In genomic region chr20:49680475-49680874, GRCh38 we compare ENCODE assay signal across 29 cellular contexts. TPM values are rescaled to one million over a fixed set of nuclear protein-coding genes. Genes with fewer than 3 reads are reported as not detected.
DNase-seq lines count a peak whose midpoint lies in the region; ATAC-seq, FAIRE-seq and TF ChIP-seq lines count a peak whose summit lies in the region.
"Had no signal": no experiment of that assay in that cellular context is flagged by ENCODE, and none has a peak within 500 bp of the region (broad histone marks: within the 10 kb centered on the region; RNA-seq: fewer than 3 reads in every experiment).

No MANE protein-coding gene starts in this region.

- peaks cover 72% of the 10 kb centered on the region for H3K4me1 ChIP-seq in KMS-11 (ENCODE audit: low read depth, poor library complexity, severe bottlenecking)
- H3K4me1 ChIP-seq in neutrophil (ENCODE audit: control insufficient read depth in 1 of 2, insufficient read depth in 1 of 2, low read depth in 1 of 2, low read length in 1 of 2) = peaks cover 99 to 100% of the 10 kb centered on the region in 2 experiments
- peaks cover 66% of the 10 kb centered on the region for H3K4me1 ChIP-seq in A673 (ENCODE audit: insufficient read depth, low read length, poor library complexity, severe bottlenecking)
- H3K4me1 ChIP-seq: prostate gland had no signal

- H3K9ac ChIP-seq in KMS-11 = no peak overlapping the region
- H3K9ac ChIP-seq: BLaER1 had no signal

- FAIRE-seq in GM12891 (lab: Jason Lieb, UNC) = no peak

- peak overlapping the region in 1 of 2 donors; percentile 37 for H3K4me3 Mint-ChIP-seq in effector memory CD8-positive, alpha-beta T cell
- H3K4me3 Mint-ChIP-seq in naive thymus-derived CD8-positive, alpha-beta T cell = no peak overlapping the region
- H3K4me3 Mint-ChIP-seq: dendritic cell treated with granulocyte-macrophage colony-stimulating factor and Interleukin-4, amounts not matched to agents 40 ng/mL and 50 ng/mL, for 4 days; stimulated activated naive CD8-positive, alpha-beta T cell treated with anti-CD3 and anti-CD28 coated beads, Interleukin-15, Interleukin-2, amounts not matched to agents 100 ng/mL and 50 ng/mL, for 24 hours had no signal

- H3K9me3 ChIP-seq in neutrophil (no peaks in the 10 kb centered on the region), A673 (ENCODE audit: low read depth, low read length, poor library complexity, severe bottlenecking) (no peaks in the 10 kb centered on the region)
- H3K9me3 ChIP-seq: BLaER1, esophagus muscularis mucosa, prostate gland, thyroid gland had no signal

- H4K20me1 ChIP-seq in KMS-11 (ENCODE audit: insufficient read depth) = peaks cover 18% of the 10 kb centered on the region; the same call in 1 of the 2 replicates

- H3K36me3 ChIP-seq in KMS-11 (ENCODE audit: insufficient read depth) = no peaks in the 10 kb centered on the region
- H3K36me3 ChIP-seq in neutrophil = peaks cover 4% of the 10 kb centered on the region
- no peaks in the 10 kb centered on the region for H3K36me3 ChIP-seq in A673 (ENCODE audit: insufficient read depth, low read length, poor library complexity, severe bottlenecking)
- H3K36me3 ChIP-seq: prostate gland, thyroid gland had no signal

- no TSS peak for BruUV-seq in A673 (replicated peaks; lab: Mats Ljungman, UMichigan)

- peaks cover 64 to 79% of the 10 kb centered on the region in 2 donors for H3K4me1 Mint-ChIP-seq in effector memory CD8-positive, alpha-beta T cell (ENCODE audit: low read depth in 2 of 2)
- H3K4me1 Mint-ChIP-seq in naive thymus-derived CD8-positive, alpha-beta T cell = peaks cover 24 to 71% (median 47%) of the 10 kb centered on the region in 4 donors

- peak; percentile 18 to 31 for DNase-seq in AML-193 (lab: John Stamatoyannopoulos, UW)
- DNase-seq in effector memory CD8-positive, alpha-beta T cell = no peak
- no peak for DNase-seq in GM12891 (ENCODE audit: insufficient read length, low spot score)
- no peak for DNase-seq in sciatic nerve (ENCODE audit: low spot score)
- DNase-seq in A673 (ENCODE audit: low spot score) = no peak
- DNase-seq in naive thymus-derived CD8-positive, alpha-beta T cell = no peak
- DNase-seq: ACHN; activated CD4-positive, alpha-beta T cell treated with anti-CD3 and anti-CD28 coated beads for 1 hour; activated gamma-delta T cell treated with Interleukin-2 at 50 U/mL for 16 hours; caudate nucleus; DMS79 treated with DMSO at 0.1 percent for 48 hours; foreskin melanocyte; HCEC 1CT; left colon; mesendoderm; NCI-H1048; NCI-H187; NCI-H2171 treated with DMSO at 0.1 percent for 48 hours; NCI-H526; nucleus accumbens; thyroid gland had no signal

- H3K27me3 ChIP-seq in KMS-11 (ENCODE audit: insufficient read depth, low read depth) (no peaks in the 10 kb centered on the region; the same call in 1 of the 2 replicates), neutrophil (no peaks in the 10 kb centered on the region), A673 (replicated peaks; ENCODE audit: insufficient read depth, low read depth, low read length, poor library complexity) (no peaks in the 10 kb centered on the region)
- H3K27me3 ChIP-seq: BLaER1, esophagus muscularis mucosa, thyroid gland had no signal

- peaks cover 11% of the 10 kb centered on the region for H3K36me3 Mint-ChIP-seq in effector memory CD8-positive, alpha-beta T cell (ENCODE audit: insufficient read depth)
- peaks cover 0 to 8% (median 1%) of the 10 kb centered on the region in 3 donors for H3K36me3 Mint-ChIP-seq in naive thymus-derived CD8-positive, alpha-beta T cell

- intact Hi-C loops in sciatic nerve (cut with DNase I) = no loop called here
- intact Hi-C loops in A673 (cut with micrococcal nuclease; ENCODE audit: unreplicated experiment) = no loop called here

- no peaks in the 10 kb centered on the region for H3K27me3 Mint-ChIP-seq in effector memory CD8-positive, alpha-beta T cell
- no peaks in the 10 kb centered on the region for H3K27me3 Mint-ChIP-seq in naive thymus-derived CD8-positive, alpha-beta T cell
- H3K27me3 Mint-ChIP-seq: dendritic cell treated with granulocyte-macrophage colony-stimulating factor and Interleukin-4, amounts not matched to agents 40 ng/mL and 50 ng/mL, for 4 days; stimulated activated naive CD8-positive, alpha-beta T cell treated with anti-CD3 and anti-CD28 coated beads, Interleukin-15, Interleukin-2, amounts not matched to agents 100 ng/mL and 50 ng/mL, for 24 hours had no signal

- ATAC-seq in effector memory CD8-positive, alpha-beta T cell (replicated peaks) = no peak
- no peak for ATAC-seq in sciatic nerve
- no peak for ATAC-seq in naive thymus-derived CD8-positive, alpha-beta T cell

- no peak for TF ChIP-seq POLR2A in GM12891 (IDR thresholded peaks at IDR 0.05; ENCODE audit: low read depth, low read length)

- no peak for TF ChIP-seq CTCF in KMS-11 (conservative IDR thresholded peaks at IDR 0.05; ENCODE audit: low read depth, low read length)
- no peak for TF ChIP-seq CTCF in neutrophil (IDR thresholded peaks at IDR 0.05)
- no peak for TF ChIP-seq CTCF in A673 (conservative IDR thresholded peaks at IDR 0.05; ENCODE audit: low read depth, low read length)

- H3K79me2 ChIP-seq in KMS-11 (ENCODE audit: insufficient read depth, low read depth) = peaks cover 10% of the 10 kb centered on the region; the same call in 1 of the 2 replicates

- peak overlapping the region; percentile 93 to 96 for H3K27ac Mint-ChIP-seq in effector memory CD8-positive, alpha-beta T cell
- H3K27ac Mint-ChIP-seq in naive thymus-derived CD8-positive, alpha-beta T cell = peak overlapping the region in 1 of 10 donors; percentile 8

- H3K9me3 Mint-ChIP-seq in effector memory CD8-positive, alpha-beta T cell = no peaks in the 10 kb centered on the region
- H3K9me3 Mint-ChIP-seq in naive thymus-derived CD8-positive, alpha-beta T cell = no peaks in the 10 kb centered on the region
- H3K9me3 Mint-ChIP-seq: dendritic cell treated with granulocyte-macrophage colony-stimulating factor and Interleukin-4, amounts not matched to agents 40 ng/mL and 50 ng/mL, for 4 days; stimulated activated naive CD8-positive, alpha-beta T cell treated with anti-CD3 and anti-CD28 coated beads, Interleukin-15, Interleukin-2, amounts not matched to agents 100 ng/mL and 50 ng/mL, for 24 hours; T-helper 1 cell treated with Interleukin-12 subunit alpha and Interleukin-12 subunit beta and Interleukin-4 antibody, amounts not matched to agents 30 μg/mL and 1 μg/mL, for 36 hours had no signal

- CTCF ChIA-PET in A673 (lab: Charles Lee) = no interaction called here

- no peak overlapping the region for H2AFZ ChIP-seq in KMS-11 (ENCODE audit: low read depth)

- no peak overlapping the region for H3K4me3 ChIP-seq in KMS-11 (IDR thresholded peaks at IDR 0.05; ENCODE audit: insufficient read depth, low read depth, low read length)
- no peak overlapping the region for H3K4me3 ChIP-seq in neutrophil (ENCODE audit: low read depth in 1 of 2, low read length in 1 of 2)
- no peak overlapping the region for H3K4me3 ChIP-seq in A673 (ENCODE audit: low read depth, low read length, poor library complexity, severe bottlenecking)
- H3K4me3 ChIP-seq: BLaER1, esophagus muscularis mucosa, prostate gland, thyroid gland had no signal

- POLR2A ChIA-PET in A673 (lab: Charles Lee; ENCODE audit: low non-redundant PET) = no interaction called here
- POLR2A ChIA-PET in naive thymus-derived CD8-positive, alpha-beta T cell (lab: Charles Lee) = interaction anchor here (0.7 kb wide), 1 partner anchor 11 kb away, joined by 5 read pairs; no protein-coding TSS in a partner anchor

- peak overlapping the region; percentile 85; the same call in 1 of the 2 replicates for H3K4me2 ChIP-seq in KMS-11
- H3K4me2 ChIP-seq: BLaER1 had no signal

- no peak overlapping the region for H3K27ac ChIP-seq in KMS-11
- H3K27ac ChIP-seq in neutrophil = peak overlapping the region; percentile 86
- H3K27ac ChIP-seq in A673 (ENCODE audit: low read depth, low read length, poor library complexity, severe bottlenecking) = no peak overlapping the region
- H3K27ac ChIP-seq: BLaER1, prostate gland, thyroid gland had no signal

TF ChIP-seq in GM12891, 5 proteins besides CTCF, POLR2A, EP300 and RAD21:
- TF ChIP-seq POLR2AphosphoS5 (IDR thresholded peaks at IDR 0.05; ENCODE audit: low read depth, low read length) = no peak
- TF ChIP-seq SPI1 (IDR thresholded peaks at IDR 0.05; ENCODE audit: low read depth, low read length) = no peak
- TF ChIP-seq POU2F2 (IDR thresholded peaks at IDR 0.05; ENCODE audit: low read depth, low read length) = no peak
- TF ChIP-seq PAX5 (IDR thresholded peaks at IDR 0.05; ENCODE audit: insufficient read depth, low read length, severe bottlenecking) = no peak
- no peak for TF ChIP-seq TAF1 (IDR thresholded peaks at IDR 0.05; ENCODE audit: low read depth, low read length)

RNA-seq across cellular contexts. Expression of gene B4GALT5, which starts 33.2 kb away (rescaled TPM):
- 7.5 TPM for polyA plus RNA-seq in GM12891 (2012; ENCODE audit: low read depth, missing spikeins)
- total RNA-seq in sciatic nerve (36.0 TPM), A673 (2021) (60.7 and 78.0 TPM in 2 replicates)
- 1 to 10 TPM; 6.0 to 6.8 TPM for total RNA-seq in naive thymus-derived CD8-positive, alpha-beta T cell
- 1 to 10 TPM in 1 of 3 donors, under 1 TPM in 2; 0.34 to 1.4 (median 0.73) TPM for polyA plus RNA-seq in naive thymus-derived CD8-positive, alpha-beta T cell

Comparison
In these comparisons a context has a peak if more than half of its experiments do, and no peak if none do; other contexts are left out.
1. DNase-seq: peak in AML-193 (2 of 2); none in effector memory CD8-positive, alpha-beta T cell (0 of 3), GM12891 (single experiment), sciatic nerve (single experiment), A673 (single experiment) and naive thymus-derived CD8-positive, alpha-beta T cell (0 of 10).